In the genomic region with DNA sequence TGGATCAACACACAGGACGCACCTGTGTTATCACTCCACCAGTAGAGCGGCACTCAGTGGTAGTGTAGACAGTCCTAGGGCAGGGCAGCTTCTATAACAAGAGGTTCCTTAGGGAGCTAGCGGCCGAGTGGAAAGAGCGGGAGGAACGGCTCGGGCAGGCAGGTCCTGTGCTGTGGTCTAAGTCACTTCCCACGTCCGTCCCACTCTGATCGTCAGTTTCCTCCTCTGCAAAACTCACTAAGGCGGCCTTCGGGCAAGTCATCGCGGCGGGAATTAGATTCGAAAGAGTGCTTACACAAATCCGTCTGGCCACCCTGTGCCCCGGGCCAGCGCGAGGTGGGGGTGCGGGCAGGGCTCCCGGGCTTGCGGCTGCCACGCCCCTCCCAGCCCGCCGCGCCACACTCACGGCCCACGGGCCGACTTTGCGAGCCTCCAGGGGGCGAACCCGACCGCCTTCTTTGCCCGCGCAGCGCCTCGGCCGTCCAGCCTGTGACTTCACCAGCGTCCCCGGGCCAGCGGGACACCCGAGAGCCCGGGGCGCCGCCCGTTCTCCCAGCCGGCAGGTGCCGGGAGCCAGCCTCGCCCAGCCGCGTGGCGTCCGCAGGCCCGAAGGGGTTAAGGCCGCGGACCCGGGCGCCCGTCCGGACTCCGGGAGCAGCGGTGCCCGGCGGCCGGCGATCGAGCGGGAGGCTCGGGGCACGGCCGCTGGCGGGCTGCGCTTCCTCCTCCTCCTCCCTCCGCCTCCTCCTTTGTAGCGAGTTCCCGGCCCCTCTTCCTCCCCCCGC, we compare ENCODE assay signal across 8 cellular contexts. TPM values are rescaled to one million over a fixed set of nuclear protein-coding genes. Genes with fewer than 3 reads are reported as not detected.
DNase-seq lines count a peak whose midpoint lies in the region; ATAC-seq and TF ChIP-seq lines count a peak whose summit lies in the region.

No MANE protein-coding gene starts in this region.

- peaks cover 42% of the 10 kb centered on the region for H3K27me3 ChIP-seq in endodermal cell (ENCODE audit: control insufficient read depth, insufficient read depth, low read length, poor library complexity, severe bottlenecking)
- peaks cover 7% of the 10 kb centered on the region for H3K27me3 ChIP-seq in lower lobe of right lung (ENCODE audit: low read depth)

- H3K27ac ChIP-seq in endodermal cell (ENCODE audit: low read depth, low read length) (peak overlapping the region; percentile 75), lower lobe of right lung (peak overlapping the region; percentile 73)

- no peaks in the 10 kb centered on the region for H3K9me3 Mint-ChIP-seq in activated CD4-positive, alpha-beta T cell treated with anti-CD3 and anti-CD28 coated beads, Interleukin-2, amount 10 ng/mL, durations not matched to agents 24 days and 14 days
- H3K9me3 Mint-ChIP-seq in endodermal cell: no peaks in the 10 kb centered on the region
- no peaks in the 10 kb centered on the region for H3K9me3 Mint-ChIP-seq in stimulated activated naive B cell treated with anti-CD40 and anti-IgM and Interleukin-4, amounts not matched to agents 10 μg/mL and 1 μg/mL and 100 μg/mL, for 72 hours

- H3K36me3 Mint-ChIP-seq in activated CD4-positive, alpha-beta T cell treated with anti-CD3 and anti-CD28 coated beads, Interleukin-2, amount 10 ng/mL, durations not matched to agents 24 days and 14 days (ENCODE audit: low read depth): no peaks in the 10 kb centered on the region
- no peaks in the 10 kb centered on the region for H3K36me3 Mint-ChIP-seq in endodermal cell (ENCODE audit: low read depth)
- no peaks in the 10 kb centered on the region for H3K36me3 Mint-ChIP-seq in stimulated activated naive B cell treated with anti-CD40 and anti-IgM and Interleukin-4, amounts not matched to agents 10 μg/mL and 1 μg/mL and 100 μg/mL, for 72 hours

- intact Hi-C loops in activated CD4-positive, alpha-beta T cell treated with anti-CD3 and anti-CD28 coated beads, Interleukin-2, amount 10 ng/mL, durations not matched to agents 24 days and 14 days (cut with micrococcal nuclease): loop anchor here (1.0 kb wide), 1 partner anchor 10 kb away; no protein-coding TSS in a partner anchor
- intact Hi-C loops in lower lobe of right lung (cut with DNase I): no loop called here

- ATAC-seq in lower lobe of right lung (peak; percentile 70 to 74), HG03196 (IDR thresholded peaks at IDR 0.05; ENCODE audit: unreplicated experiment) (no peak)
- peak; percentile 57 to 61 for ATAC-seq in stimulated activated naive B cell treated with anti-CD40 and anti-IgM and Interleukin-4, amounts not matched to agents 10 μg/mL and 1 μg/mL and 100 μg/mL, for 72 hours (replicated peaks)

- DNase-seq in DMS153 (lab: John Stamatoyannopoulos, UW) (peak; percentile 47), LoVo (ENCODE audit: low spot score) (peak; percentile 64), endodermal cell (peak; percentile 84), lower lobe of right lung (peak; percentile 72), cortex of kidney (lab: John Stamatoyannopoulos, UW) (no peak)
- DNase-seq in activated CD4-positive, alpha-beta T cell treated with anti-CD3 and anti-CD28 coated beads, Interleukin-2, amount 10 ng/mL, durations not matched to agents 24 days and 14 days: peak; percentile 71
- peak; percentile 33 for DNase-seq in stimulated activated naive B cell treated with anti-CD40 and anti-IgM and Interleukin-4, amounts not matched to agents 10 μg/mL and 1 μg/mL and 100 μg/mL, for 72 hours

- WGBS in endodermal cell (ENCODE audit: insufficient coverage in 1 of 2, insufficient read length in 1 of 2), 2 experiments: 2% methylated on average over 16 to 78 of the region's 78 CpGs

- H3K4me1 Mint-ChIP-seq in activated CD4-positive, alpha-beta T cell treated with anti-CD3 and anti-CD28 coated beads, Interleukin-2, amount 10 ng/mL, durations not matched to agents 24 days and 14 days: peaks cover 6% of the 10 kb centered on the region
- peaks cover 24% of the 10 kb centered on the region for H3K4me1 Mint-ChIP-seq in endodermal cell
- peaks cover 38 to 49% of the 10 kb centered on the region in 2 donors for H3K4me1 Mint-ChIP-seq in stimulated activated naive B cell treated with anti-CD40 and anti-IgM and Interleukin-4, amounts not matched to agents 10 μg/mL and 1 μg/mL and 100 μg/mL, for 72 hours

- no peak overlapping the region for H3K27ac Mint-ChIP-seq in activated CD4-positive, alpha-beta T cell treated with anti-CD3 and anti-CD28 coated beads, Interleukin-2, amount 10 ng/mL, durations not matched to agents 24 days and 14 days
- H3K27ac Mint-ChIP-seq in endodermal cell: no peak overlapping the region
- H3K27ac Mint-ChIP-seq in stimulated activated naive B cell treated with anti-CD40 and anti-IgM and Interleukin-4, amounts not matched to agents 10 μg/mL and 1 μg/mL and 100 μg/mL, for 72 hours: peak overlapping the region; percentile 73

- no peaks in the 10 kb centered on the region for H3K9me3 ChIP-seq in endodermal cell (ENCODE audit: control insufficient read depth, low read length)
- H3K9me3 ChIP-seq in lower lobe of right lung: no peaks in the 10 kb centered on the region

- no peaks in the 10 kb centered on the region for H3K36me3 ChIP-seq in endodermal cell (ENCODE audit: control insufficient read depth, insufficient read depth, low read length)
- no peaks in the 10 kb centered on the region for H3K36me3 ChIP-seq in lower lobe of right lung

- TF ChIP-seq CTCF in endodermal cell (conservative IDR thresholded peaks at IDR 0.05): peak; percentile 56
- peak; percentile 58 for TF ChIP-seq CTCF in lower lobe of right lung (IDR thresholded peaks at IDR 0.05)

- H3K4me1 ChIP-seq in endodermal cell (ENCODE audit: control insufficient read depth, insufficient read depth, low read length) (peaks cover 7% of the 10 kb centered on the region), lower lobe of right lung (peaks cover 19% of the 10 kb centered on the region)

- peaks cover 62% of the 10 kb centered on the region for H3K27me3 Mint-ChIP-seq in activated CD4-positive, alpha-beta T cell treated with anti-CD3 and anti-CD28 coated beads, Interleukin-2, amount 10 ng/mL, durations not matched to agents 24 days and 14 days
- H3K27me3 Mint-ChIP-seq in endodermal cell (ENCODE audit: insufficient read depth): peaks cover 66% of the 10 kb centered on the region
- peaks cover 8 to 10% of the 10 kb centered on the region in 2 donors for H3K27me3 Mint-ChIP-seq in stimulated activated naive B cell treated with anti-CD40 and anti-IgM and Interleukin-4, amounts not matched to agents 10 μg/mL and 1 μg/mL and 100 μg/mL, for 72 hours

- H3K9ac ChIP-seq in endodermal cell (ENCODE audit: extremely low read depth, low read length, poor library complexity, severe bottlenecking): no peak overlapping the region

- H3K4me3 ChIP-seq in endodermal cell (ENCODE audit: low read length) (peak overlapping the region; percentile 76), lower lobe of right lung (peak overlapping the region; percentile 69)

- H3K4me3 Mint-ChIP-seq in activated CD4-positive, alpha-beta T cell treated with anti-CD3 and anti-CD28 coated beads, Interleukin-2, amount 10 ng/mL, durations not matched to agents 24 days and 14 days: peak overlapping the region; percentile 73
- H3K4me3 Mint-ChIP-seq in endodermal cell: peak overlapping the region; percentile 56
- peak overlapping the region; percentile 87 to 89 for H3K4me3 Mint-ChIP-seq in stimulated activated naive B cell treated with anti-CD40 and anti-IgM and Interleukin-4, amounts not matched to agents 10 μg/mL and 1 μg/mL and 100 μg/mL, for 72 hours

RNA-seq across cellular contexts. Expression of gene CORO2B, which starts 0.4 kb away (rescaled TPM):
- 0.09 and 0.16 TPM in 2 replicates for total RNA-seq in activated CD4-positive, alpha-beta T cell treated with anti-CD3 and anti-CD28 coated beads, Interleukin-2, amount 10 ng/mL, durations not matched to agents 24 days and 14 days
- total RNA-seq in endodermal cell: 1 to 10 TPM; 1.1 to 1.2 TPM
- polyA plus RNA-seq in endodermal cell (2013, experiment 1 of 2): 13.0 TPM
- polyA plus RNA-seq in endodermal cell (2013, experiment 2 of 2): 12.1 TPM
- 6.8 TPM for total RNA-seq in lower lobe of right lung
